10 cellular contexts compared by ENCODE assay signal in the genomic region with DNA sequence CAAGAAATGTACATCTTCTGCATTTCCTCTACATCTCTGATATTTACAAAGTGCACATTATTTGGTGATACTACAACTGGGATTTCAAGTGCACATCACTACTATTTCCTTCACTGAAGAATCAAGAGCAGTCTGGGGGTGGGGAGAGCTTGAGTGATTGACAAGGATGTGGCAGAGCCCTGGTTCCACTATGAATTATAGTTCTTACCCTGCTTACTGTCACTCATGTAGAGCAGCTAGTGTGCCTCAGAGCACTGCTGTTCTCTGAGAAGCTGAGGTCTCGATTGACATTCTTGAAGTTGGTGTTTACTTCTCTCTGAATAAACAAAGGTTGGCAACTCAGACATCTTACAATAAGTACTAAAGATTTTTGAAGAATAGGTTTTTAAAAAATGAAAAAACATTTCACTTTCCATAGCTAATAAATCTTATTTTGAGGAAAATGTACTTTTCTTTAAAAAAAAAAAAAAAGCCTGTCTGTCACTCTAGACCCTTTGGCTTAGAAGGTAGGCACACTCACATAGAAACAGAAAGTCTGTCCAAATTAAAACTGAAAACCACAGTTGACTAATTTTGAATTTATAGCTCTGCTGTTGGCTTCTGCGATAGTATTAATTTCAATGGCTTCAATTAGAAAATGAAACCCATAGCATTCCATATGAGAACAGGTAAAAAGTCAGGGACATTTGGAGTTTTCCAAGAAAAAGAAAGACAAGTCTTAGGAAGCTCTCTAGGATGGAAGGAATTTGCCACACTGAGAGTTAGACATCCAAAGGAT. TPM values are rescaled to one million over a fixed set of nuclear protein-coding genes. Genes with fewer than 3 reads are reported as not detected.
DNase-seq lines count a peak whose midpoint lies in the region; ATAC-seq and TF ChIP-seq lines count a peak whose summit lies in the region.
"Had no signal": no experiment of that assay in that cellular context is flagged by ENCODE, and none has a peak within 500 bp of the region (broad histone marks: within the 10 kb centered on the region; RNA-seq: fewer than 3 reads in every experiment).

No MANE protein-coding gene starts in this region.

- TF ChIP-seq POLR2A in heart left ventricle (IDR thresholded peaks at IDR 0.05): no peak

- H3K9me3 ChIP-seq in MM.1S (replicated peaks; ENCODE audit: insufficient read depth, low read length) (no peaks in the 10 kb centered on the region), heart left ventricle (peaks cover 0 to 12% (median 0%) of the 10 kb centered on the region in 12 donors), ascending aorta (peaks cover 0 to 5% of the 10 kb centered on the region in 2 donors)

- peaks cover 22% of the 10 kb centered on the region for H3K4me1 ChIP-seq in MM.1S (ENCODE audit: low read length)
- peaks cover 0 to 13% (median 2%) of the 10 kb centered on the region in 12 donors for H3K4me1 ChIP-seq in heart left ventricle
- no peaks in the 10 kb centered on the region for H3K4me1 ChIP-seq in ascending aorta

- peak; percentile 80 for DNase-seq in MM.1S
- no peak for DNase-seq in T-helper 9 cell
- no peak for DNase-seq in heart left ventricle
- no peak for DNase-seq in ascending aorta (ENCODE audit: low spot score in 2 of 2)
- DNase-seq in DMS79 (lab: John Stamatoyannopoulos, UW): no peak
- DNase-seq: H9 had no signal

- ATAC-seq in GM18502 (IDR thresholded peaks at IDR 0.05; ENCODE audit: poor library complexity, unreplicated experiment): peak; percentile 96
- ATAC-seq in GM19463 (IDR thresholded peaks at IDR 0.05; ENCODE audit: unreplicated experiment): peak; percentile 92
- peak; percentile 86 for ATAC-seq in HG02938 (IDR thresholded peaks at IDR 0.05; ENCODE audit: unreplicated experiment)
- ATAC-seq in heart left ventricle: no peak

- peak overlapping the region; percentile 77 for H3K4me2 ChIP-seq in MM.1S (ENCODE audit: low read depth, low read length)

- H3K36me3 ChIP-seq in MM.1S (replicated peaks; ENCODE audit: insufficient read depth, low read length): no peaks in the 10 kb centered on the region
- no peaks in the 10 kb centered on the region for H3K36me3 ChIP-seq in heart left ventricle
- no peaks in the 10 kb centered on the region for H3K36me3 ChIP-seq in ascending aorta

- H3K27me3 ChIP-seq in MM.1S (replicated peaks; ENCODE audit: insufficient read depth, low read length): no peaks in the 10 kb centered on the region
- H3K27me3 ChIP-seq in heart left ventricle: peaks cover 13 to 43% (median 20%) of the 10 kb centered on the region in 9 donors
- peaks cover 3% of the 10 kb centered on the region for H3K27me3 ChIP-seq in ascending aorta

- intact Hi-C loops in heart left ventricle (cut with DNase I): no loop called here
- intact Hi-C loops in ascending aorta (cut with DNase I): no loop called here

- H3K79me2 ChIP-seq in MM.1S (ENCODE audit: low read length): no peaks in the 10 kb centered on the region

- no peaks in the 10 kb centered on the region for H4K20me1 ChIP-seq in MM.1S (ENCODE audit: insufficient read depth, low read length)

- TF ChIP-seq CTCF in MM.1S (IDR thresholded peaks at IDR 0.05; ENCODE audit: low read length) (no peak), heart left ventricle (IDR thresholded peaks at IDR 0.05) (no peak), ascending aorta (IDR thresholded peaks at IDR 0.05) (no peak)

- no peaks in the 10 kb centered on the region for H3K9me2 ChIP-seq in MM.1S (replicated peaks; ENCODE audit: insufficient read depth, low read length)

- WGBS in heart left ventricle, 4 donors: 77 to 89% (median 82%) methylated on average over 2 of the region's 2 CpGs

- H3K27ac ChIP-seq in MM.1S (ENCODE audit: low read length) (peak overlapping the region; percentile 55; the same call in 1 of the 2 replicates), heart left ventricle (no peak overlapping the region), ascending aorta (no peak overlapping the region)
- H3K27ac ChIP-seq: VCaP had no signal

- no peak overlapping the region for H3K9ac ChIP-seq in MM.1S (ENCODE audit: low read length)

- no peak overlapping the region for H2AFZ ChIP-seq in MM.1S (ENCODE audit: low read length)

- H3F3A ChIP-seq in MM.1S (ENCODE audit: insufficient read depth, low read length): peaks cover 18% of the 10 kb centered on the region

- H3K4me3 ChIP-seq in MM.1S (ENCODE audit: low read length): peak overlapping the region; percentile 37
- H3K4me3 ChIP-seq in heart left ventricle: no peak overlapping the region
- H3K4me3 ChIP-seq in ascending aorta: no peak overlapping the region

RNA-seq across cellular contexts. Expression of gene GREM1, which starts 5.6 kb away (rescaled TPM):
- total RNA-seq in heart left ventricle: 1 to 10 TPM in 1 of 9 donors, under 1 TPM in 3, not detected in 5; 0.07 to 2.3 (median 0.44) TPM
- polyA plus RNA-seq in heart left ventricle: under 1 TPM in 1 of 2 donors, not detected in 1; 0.04 TPM
- not detected for total RNA-seq in ascending aorta

Comparison
In these comparisons a context has a peak if more than half of its experiments do, and no peak if none do; other contexts are left out.
1. ATAC-seq: peak in GM18502 (single experiment), GM19463 (single experiment) and HG02938 (single experiment); none in heart left ventricle (0 of 4).